Comparison of ENCODE assay signal across 9 cellular contexts in genomic region chr5:32027717-32028321, GRCh38.
A peak's percentile ranks its signal among the peaks of the same experiment; 100 is the strongest.
DNase-seq lines count a peak whose midpoint lies in the region; ATAC-seq, FAIRE-seq and TF ChIP-seq lines count a peak whose summit lies in the region.
"Had no signal": no experiment of that assay in that cellular context is flagged by ENCODE, and none has a peak within 500 bp of the region (broad histone marks: within the 10 kb centered on the region; RNA-seq: fewer than 3 reads in every experiment).

No MANE protein-coding gene starts in this region.

- H3K9me3 ChIP-seq in kidney (ENCODE audit: control insufficient read depth in 1 of 2, low read length in 2 of 2), result no peaks in the 10 kb centered on the region

- intact Hi-C loops in kidney (cut with DNase I), result no loop called here

- H3K27ac ChIP-seq in kidney (ENCODE audit: low read depth in 2 of 2, low read length in 2 of 2) (peak overlapping the region; percentile 1 to 32), temporal lobe (ENCODE audit: low read depth, low read length) (peak overlapping the region; percentile 76)
- H3K27ac ChIP-seq: 22Rv1 had no signal

- H3K9ac ChIP-seq in kidney (ENCODE audit: low read length in 2 of 2), result no peak overlapping the region

- H3K4me1 ChIP-seq in kidney (ENCODE audit: control insufficient read depth in 1 of 2, insufficient read depth in 1 of 2, low read depth in 1 of 2, low read length in 2 of 2), result peaks cover 0 to 7% of the 10 kb centered on the region in 2 donors

- FAIRE-seq in bronchial epithelial cell (lab: Jason Lieb, UNC) (no peak), kidney (lab: Jason Lieb, UNC) (no peak)

- H3K36me3 ChIP-seq in bronchial epithelial cell (ENCODE audit: control insufficient read depth, insufficient read depth, low read length) (no peaks in the 10 kb centered on the region), kidney (ENCODE audit: control insufficient read depth in 1 of 2, insufficient read depth in 2 of 2, low read length in 2 of 2) (no peaks in the 10 kb centered on the region)

- H3K4me3 ChIP-seq in bronchial epithelial cell (ENCODE audit: low read depth, low read length) (no peak overlapping the region), kidney (ENCODE audit: low read length in 2 of 2) (no peak overlapping the region)

- H3K27me3 ChIP-seq in bronchial epithelial cell (ENCODE audit: control insufficient read depth, insufficient read depth, low read length), result no peaks in the 10 kb centered on the region

- no peak for TF ChIP-seq CTCF in bronchial epithelial cell (IDR thresholded peaks at IDR 0.05; ENCODE audit: insufficient read depth, low read length, severe bottlenecking)
- no peak for TF ChIP-seq CTCF in kidney (IDR thresholded peaks at IDR 0.05; ENCODE audit: borderline replicate concordance, extremely low read depth, insufficient read depth)

- DNase-seq in DMS 273 (lab: John Stamatoyannopoulos, UW; ENCODE audit: unreplicated experiment), result peak; percentile 40
- no peak for DNase-seq in DMS 273 treated with DMSO at 0.1 percent for 48 hours (lab: John Stamatoyannopoulos, UW)
- peak; percentile 96 for DNase-seq in bronchial epithelial cell (ENCODE audit: low read depth)
- no peak for DNase-seq in kidney
- no peak for DNase-seq in T-helper 9 cell

- ATAC-seq in HG03378 (IDR thresholded peaks at IDR 0.05; ENCODE audit: unreplicated experiment) (no peak), GM19452 (IDR thresholded peaks at IDR 0.05; ENCODE audit: unreplicated experiment) (no peak)

Comparison
In these comparisons a context has a peak if more than half of its experiments do, and no peak if none do; other contexts are left out.
1. DNase-seq: peak in DMS 273 (single experiment) and bronchial epithelial cell (single experiment); none in DMS 273 treated with DMSO at 0.1 percent for 48 hours (single experiment), kidney (single experiment) and T-helper 9 cell (single experiment).